Comparison of ENCODE assay signal across 19 cellular contexts in genomic region chr1:61287014-61287413, GRCh38.
DNase-seq lines count a peak whose midpoint lies in the region; ATAC-seq and TF ChIP-seq lines count a peak whose summit lies in the region.
"Had no signal": no experiment of that assay in that cellular context is flagged by ENCODE, and none has a peak within 500 bp of the region (broad histone marks: within the 10 kb centered on the region; RNA-seq: fewer than 3 reads in every experiment).

No MANE protein-coding gene starts in this region.

- peak; percentile 66 for DNase-seq in GM23248
- peak; percentile 39 for DNase-seq in amniotic epithelial cell (ENCODE audit: low read depth)
- peak; percentile 54 for DNase-seq in fibroblast of pulmonary artery (ENCODE audit: low read depth)
- DNase-seq in hepatocyte (ENCODE audit: low spot score): no peak
- DNase-seq in activated naive CD4-positive, alpha-beta T cell treated with Interleukin-2 at 50 U/mL for 16 hours: no peak
- no peak for DNase-seq in DMS153 (lab: John Stamatoyannopoulos, UW)
- DNase-seq: activated CD8-positive, alpha-beta memory T cell treated with anti-CD3 and anti-CD28 coated beads, Interleukin-2, amount 10 ng/mL, durations not matched to agents 7 days and 5 days; CD4-positive, CD25-positive, alpha-beta regulatory T cell; GDM1; KBM-7; naive thymus-derived CD8-positive, alpha-beta T cell; NCI-H2029; NCI-H774; sigmoid colon; SK-N-SH had no signal

- peaks cover 29% of the 10 kb centered on the region for H3K4me1 ChIP-seq in GM23248 (ENCODE audit: insufficient read depth)
- peaks cover 39% of the 10 kb centered on the region for H3K4me1 ChIP-seq in skeletal muscle satellite cell (ENCODE audit: control insufficient read depth, insufficient read depth, low read length)
- no peaks in the 10 kb centered on the region for H3K4me1 ChIP-seq in hepatocyte (ENCODE audit: insufficient read depth)

- H3K9me3 ChIP-seq in GM23248 (ENCODE audit: low read depth): no peaks in the 10 kb centered on the region
- H3K9me3 ChIP-seq in skeletal muscle satellite cell (replicated peaks; ENCODE audit: low read length): no peaks in the 10 kb centered on the region
- no peaks in the 10 kb centered on the region for H3K9me3 ChIP-seq in hepatocyte (ENCODE audit: low read depth)
- H3K9me3 ChIP-seq: gastroesophageal sphincter, sigmoid colon, SK-N-SH had no signal

- no peaks in the 10 kb centered on the region for H3K36me3 ChIP-seq in GM23248 (ENCODE audit: low read depth)
- no peaks in the 10 kb centered on the region for H3K36me3 ChIP-seq in skeletal muscle satellite cell (ENCODE audit: insufficient read depth, low read length)
- H3K36me3 ChIP-seq in hepatocyte (replicated peaks; ENCODE audit: insufficient read depth, low read depth): no peaks in the 10 kb centered on the region
- H3K36me3 ChIP-seq: gastroesophageal sphincter, sigmoid colon had no signal

- 56 to 59% methylated on average over 2 of the region's 2 CpGs for WGBS in GM23248 (ENCODE audit: low coverage in 1 of 2, low lambda C conversion rate in 2 of 2, missing lambda C conversion rate in 2 of 2), 2 experiments
- 92% methylated on average over 2 of the region's 2 CpGs for WGBS in hepatocyte (ENCODE audit: low lambda C conversion rate, missing lambda C conversion rate)

- no peaks in the 10 kb centered on the region for H4K20me1 ChIP-seq in GM23248 (ENCODE audit: insufficient read depth)
- H4K20me1 ChIP-seq in hepatocyte (ENCODE audit: insufficient read depth, poor library complexity, severe bottlenecking): no peaks in the 10 kb centered on the region

- H2AFZ ChIP-seq in GM23248 (no peak overlapping the region), hepatocyte (no peak overlapping the region)

- H3K79me2 ChIP-seq in GM23248 (ENCODE audit: insufficient read depth) (no peaks in the 10 kb centered on the region), hepatocyte (no peaks in the 10 kb centered on the region)

- no peak for TF ChIP-seq CTCF in fibroblast of pulmonary artery (IDR thresholded peaks at IDR 0.05; ENCODE audit: low read length, missing control alignments)
- no peak for TF ChIP-seq CTCF in hepatocyte (IDR thresholded peaks at IDR 0.05; ENCODE audit: poor library complexity)

- 0 out of 2 replicates have a peak overlapping the region, but pooled peaks have one; percentile 15 for H3K9ac ChIP-seq in GM23248
- peak overlapping the region; percentile 69 for H3K9ac ChIP-seq in skeletal muscle satellite cell (ENCODE audit: low read depth, low read length)
- H3K9ac ChIP-seq: SK-N-SH had no signal

- in situ Hi-C loops in GM23248 (cut with MboI): no loop called here

- peak overlapping the region; percentile 64 for H3K27ac ChIP-seq in GM23248
- H3K27ac ChIP-seq in hepatocyte: no peak overlapping the region
- H3K27ac ChIP-seq: gastroesophageal sphincter, sigmoid colon, VCaP had no signal

- H3K27me3 ChIP-seq in GM23248 (replicated peaks; ENCODE audit: insufficient read depth) (no peaks in the 10 kb centered on the region), skeletal muscle satellite cell (ENCODE audit: control insufficient read depth, insufficient read depth, low read length) (no peaks in the 10 kb centered on the region), hepatocyte (no peaks in the 10 kb centered on the region)
- H3K27me3 ChIP-seq: gastroesophageal sphincter, sigmoid colon had no signal

- peaks cover 12% of the 10 kb centered on the region for H3F3A ChIP-seq in GM23248 (ENCODE audit: insufficient read depth)

- H3K4me3 ChIP-seq in GM23248: no peak overlapping the region
- no peak overlapping the region for H3K4me3 ChIP-seq in fibroblast of pulmonary artery (replicated peaks; ENCODE audit: low read depth, low read length)
- H3K4me3 ChIP-seq in skeletal muscle satellite cell (ENCODE audit: low read length): peak overlapping the region; percentile 29
- H3K4me3 ChIP-seq in hepatocyte: no peak overlapping the region
- H3K4me3 ChIP-seq: gastroesophageal sphincter, sigmoid colon had no signal

- no peak for ATAC-seq in HG03521 (IDR thresholded peaks at IDR 0.05; ENCODE audit: unreplicated experiment)
- ATAC-seq: activated CD8-positive, alpha-beta memory T cell treated with anti-CD3 and anti-CD28 coated beads, Interleukin-2, amount 10 ng/mL, durations not matched to agents 7 days and 5 days; gastroesophageal sphincter; naive thymus-derived CD8-positive, alpha-beta T cell had no signal

- H3K9me2 ChIP-seq in GM23248 (ENCODE audit: insufficient read depth) (no peaks in the 10 kb centered on the region), hepatocyte (replicated peaks; ENCODE audit: insufficient read depth) (no peaks in the 10 kb centered on the region)
- H3K9me2 ChIP-seq: SK-N-SH had no signal

- H3K4me2 ChIP-seq in GM23248 (ENCODE audit: unreplicated experiment) (peak overlapping the region; percentile 40), skeletal muscle satellite cell (ENCODE audit: low read length) (peak overlapping the region; percentile 55), hepatocyte (no peak overlapping the region)
- H3K4me2 ChIP-seq: SK-N-SH had no signal

Comparison
In these comparisons a context has a peak if more than half of its experiments do, and no peak if none do; other contexts are left out.
1. DNase-seq: peak in GM23248 (single experiment), amniotic epithelial cell (single experiment) and fibroblast of pulmonary artery (single experiment); none in hepatocyte (single experiment), activated naive CD4-positive, alpha-beta T cell treated with Interleukin-2 at 50 U/mL for 16 hours (single experiment) and DMS153 (single experiment).